ENCODE assay signal across 1 cellular context in genomic region chr6:38279423-38279822, GRCh38.
TF ChIP-seq lines count a peak whose summit lies in the region.

No MANE protein-coding gene starts in this region.

TF ChIP-seq in SK-N-SH treated with all-trans-retinoic acid at 6 μM for 48 hours, 23 proteins besides CTCF, POLR2A, EP300 and RAD21 (continued from another document):
- no peak for TF ChIP-seq CSRNP3 (CRISPR knock-in tag; IDR thresholded peaks at IDR 0.05)
- no peak for TF ChIP-seq TOX (CRISPR knock-in tag; IDR thresholded peaks at IDR 0.05; ENCODE audit: borderline replicate concordance)
- no peak for TF ChIP-seq ZNF70 (CRISPR knock-in tag; IDR thresholded peaks at IDR 0.05)
- TF ChIP-seq, protein P1, sequence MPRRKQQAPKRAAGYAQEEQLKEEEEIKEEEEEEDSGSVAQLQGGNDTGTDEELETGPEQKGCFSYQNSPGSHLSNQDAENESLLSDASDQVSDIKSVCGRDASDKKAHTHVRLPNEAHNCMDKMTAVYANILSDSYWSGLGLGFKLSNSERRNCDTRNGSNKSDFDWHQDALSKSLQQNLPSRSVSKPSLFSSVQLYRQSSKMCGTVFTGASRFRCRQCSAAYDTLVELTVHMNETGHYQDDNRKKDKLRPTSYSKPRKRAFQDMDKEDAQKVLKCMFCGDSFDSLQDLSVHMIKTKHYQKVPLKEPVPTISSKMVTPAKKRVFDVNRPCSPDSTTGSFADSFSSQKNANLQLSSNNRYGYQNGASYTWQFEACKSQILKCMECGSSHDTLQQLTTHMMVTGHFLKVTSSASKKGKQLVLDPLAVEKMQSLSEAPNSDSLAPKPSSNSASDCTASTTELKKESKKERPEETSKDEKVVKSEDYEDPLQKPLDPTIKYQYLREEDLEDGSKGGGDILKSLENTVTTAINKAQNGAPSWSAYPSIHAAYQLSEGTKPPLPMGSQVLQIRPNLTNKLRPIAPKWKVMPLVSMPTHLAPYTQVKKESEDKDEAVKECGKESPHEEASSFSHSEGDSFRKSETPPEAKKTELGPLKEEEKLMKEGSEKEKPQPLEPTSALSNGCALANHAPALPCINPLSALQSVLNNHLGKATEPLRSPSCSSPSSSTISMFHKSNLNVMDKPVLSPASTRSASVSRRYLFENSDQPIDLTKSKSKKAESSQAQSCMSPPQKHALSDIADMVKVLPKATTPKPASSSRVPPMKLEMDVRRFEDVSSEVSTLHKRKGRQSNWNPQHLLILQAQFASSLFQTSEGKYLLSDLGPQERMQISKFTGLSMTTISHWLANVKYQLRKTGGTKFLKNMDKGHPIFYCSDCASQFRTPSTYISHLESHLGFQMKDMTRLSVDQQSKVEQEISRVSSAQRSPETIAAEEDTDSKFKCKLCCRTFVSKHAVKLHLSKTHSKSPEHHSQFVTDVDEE (CRISPR knock-in tag; IDR thresholded peaks at IDR 0.05) = no peak
- no peak for TF ChIP-seq ZNF8 (CRISPR knock-in tag; IDR thresholded peaks at IDR 0.05)
- no peak for TF ChIP-seq ARNTL (CRISPR knock-in tag; IDR thresholded peaks at IDR 0.05; ENCODE audit: borderline replicate concordance, low read depth)
- TF ChIP-seq, protein P2, sequence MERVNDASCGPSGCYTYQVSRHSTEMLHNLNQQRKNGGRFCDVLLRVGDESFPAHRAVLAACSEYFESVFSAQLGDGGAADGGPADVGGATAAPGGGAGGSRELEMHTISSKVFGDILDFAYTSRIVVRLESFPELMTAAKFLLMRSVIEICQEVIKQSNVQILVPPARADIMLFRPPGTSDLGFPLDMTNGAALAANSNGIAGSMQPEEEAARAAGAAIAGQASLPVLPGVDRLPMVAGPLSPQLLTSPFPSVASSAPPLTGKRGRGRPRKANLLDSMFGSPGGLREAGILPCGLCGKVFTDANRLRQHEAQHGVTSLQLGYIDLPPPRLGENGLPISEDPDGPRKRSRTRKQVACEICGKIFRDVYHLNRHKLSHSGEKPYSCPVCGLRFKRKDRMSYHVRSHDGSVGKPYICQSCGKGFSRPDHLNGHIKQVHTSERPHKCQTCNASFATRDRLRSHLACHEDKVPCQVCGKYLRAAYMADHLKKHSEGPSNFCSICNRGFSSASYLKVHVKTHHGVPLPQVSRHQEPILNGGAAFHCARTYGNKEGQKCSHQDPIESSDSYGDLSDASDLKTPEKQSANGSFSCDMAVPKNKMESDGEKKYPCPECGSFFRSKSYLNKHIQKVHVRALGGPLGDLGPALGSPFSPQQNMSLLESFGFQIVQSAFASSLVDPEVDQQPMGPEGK (CRISPR knock-in tag; IDR thresholded peaks at IDR 0.05; ENCODE audit: borderline replicate concordance) = no peak
- TF ChIP-seq, protein P3, sequence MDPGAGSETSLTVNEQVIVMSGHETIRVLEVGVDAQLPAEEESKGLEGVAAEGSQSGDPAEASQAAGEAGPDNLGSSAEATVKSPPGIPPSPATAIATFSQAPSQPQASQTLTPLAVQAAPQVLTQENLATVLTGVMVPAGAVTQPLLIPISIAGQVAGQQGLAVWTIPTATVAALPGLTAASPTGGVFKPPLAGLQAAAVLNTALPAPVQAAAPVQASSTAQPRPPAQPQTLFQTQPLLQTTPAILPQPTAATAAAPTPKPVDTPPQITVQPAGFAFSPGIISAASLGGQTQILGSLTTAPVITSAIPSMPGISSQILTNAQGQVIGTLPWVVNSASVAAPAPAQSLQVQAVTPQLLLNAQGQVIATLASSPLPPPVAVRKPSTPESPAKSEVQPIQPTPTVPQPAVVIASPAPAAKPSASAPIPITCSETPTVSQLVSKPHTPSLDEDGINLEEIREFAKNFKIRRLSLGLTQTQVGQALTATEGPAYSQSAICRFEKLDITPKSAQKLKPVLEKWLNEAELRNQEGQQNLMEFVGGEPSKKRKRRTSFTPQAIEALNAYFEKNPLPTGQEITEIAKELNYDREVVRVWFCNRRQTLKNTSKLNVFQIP (CRISPR knock-in tag; IDR thresholded peaks at IDR 0.05; ENCODE audit: borderline replicate concordance, low read depth) = no peak
